18 cellular contexts compared by ENCODE assay signal in the genomic region with DNA sequence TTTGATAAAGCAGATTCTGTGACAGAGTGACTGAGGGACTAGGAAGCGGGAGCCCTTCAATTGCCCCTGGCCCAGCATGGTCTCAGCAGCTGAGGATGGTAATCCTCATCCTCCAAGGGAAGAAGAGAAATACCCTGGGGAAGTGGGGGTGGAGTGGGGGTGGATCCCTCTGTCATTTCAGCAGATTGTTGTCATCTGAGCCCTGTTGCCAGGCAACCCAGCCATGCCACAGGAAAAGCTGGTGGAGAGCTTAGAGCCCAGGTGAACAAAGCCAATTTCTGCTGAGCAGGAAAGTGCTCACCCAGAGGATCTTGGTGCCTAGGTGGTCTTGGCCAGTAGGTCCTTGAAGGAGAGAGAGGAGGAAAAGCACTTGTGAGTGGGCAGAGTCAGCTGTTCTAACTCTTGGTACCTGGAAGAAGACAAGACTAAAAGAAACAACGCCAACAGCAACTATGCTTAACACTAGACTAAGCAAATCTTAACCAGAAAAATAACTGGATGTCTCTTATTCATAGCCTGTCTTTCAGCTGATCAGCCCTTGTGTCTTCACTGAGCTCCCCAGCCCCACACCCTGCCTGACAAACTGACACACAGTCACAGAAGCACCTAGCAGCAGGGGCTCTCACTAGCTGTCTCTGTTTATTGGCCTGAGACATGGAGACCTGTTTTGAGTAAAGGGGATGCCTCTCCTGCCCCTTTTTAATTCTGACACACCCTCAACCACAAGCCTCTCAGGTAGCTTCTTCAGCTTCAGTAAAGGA. TPM values are rescaled to one million over a fixed set of nuclear protein-coding genes. Genes with fewer than 3 reads are reported as not detected.
DNase-seq lines count a peak whose midpoint lies in the region; ATAC-seq and TF ChIP-seq lines count a peak whose summit lies in the region.
"Had no signal": no experiment of that assay in that cellular context is flagged by ENCODE, and none has a peak within 500 bp of the region (broad histone marks: within the 10 kb centered on the region; RNA-seq: fewer than 3 reads in every experiment).

No MANE protein-coding gene starts in this region.

- ATAC-seq in natural killer cell treated with Interleukin-12 subunit alpha and Interleukin-12 subunit beta and Interleukin-15 and Interleukin-18, amount 100 ng/mL, for 72 hours: no peak
- no peak for ATAC-seq in HG03378 (IDR thresholded peaks at IDR 0.05; ENCODE audit: unreplicated experiment)

- no peak overlapping the region for H3K4me3 Mint-ChIP-seq in natural killer cell treated with Interleukin-12 subunit alpha and Interleukin-12 subunit beta and Interleukin-15 and Interleukin-18, amount 100 ng/mL, for 72 hours
- H3K4me3 Mint-ChIP-seq: activated naive CD8-positive, alpha-beta T cell treated with anti-CD3 and anti-CD28 coated beads, Interleukin-2, amount 10 ng/mL, durations not matched to agents 7 days and 5 days had no signal

- TF ChIP-seq POLR2A in testis (IDR thresholded peaks at IDR 0.05): no peak

- peak overlapping the region; percentile 49 for H3K27ac ChIP-seq in WERI-Rb-1
- no peak overlapping the region for H3K27ac ChIP-seq in testis
- H3K27ac ChIP-seq: cardiac muscle cell, stomach had no signal

- H3K4me3 ChIP-seq in WERI-Rb-1 (ENCODE audit: low read depth, low read length) (no peak overlapping the region), testis (no peak overlapping the region)
- H3K4me3 ChIP-seq: cardiac muscle cell, smooth muscle cell, stomach had no signal

- no peaks in the 10 kb centered on the region for H3K4me1 ChIP-seq in testis
- H3K4me1 ChIP-seq: stomach had no signal

- DNase-seq in NCI-H2107 treated with DMSO at 0.1 percent for 48 hours (lab: John Stamatoyannopoulos, UW; ENCODE audit: unreplicated experiment) (peak; percentile 40), NCI-H2107 (lab: John Stamatoyannopoulos, UW) (no peak), NCI-H2029 (lab: John Stamatoyannopoulos, UW) (peak; percentile 77), WERI-Rb-1 (peak; percentile 93), nucleus accumbens (lab: John Stamatoyannopoulos, UW) (peak in 37 of 56 donors; percentile 6 to 79 (median 36)), testis (no peak)
- DNase-seq in natural killer cell treated with Interleukin-12 subunit alpha and Interleukin-12 subunit beta and Interleukin-15 and Interleukin-18, amount 100 ng/mL, for 72 hours (ENCODE audit: low spot score): no peak
- DNase-seq: ACHN; activated naive CD8-positive, alpha-beta T cell treated with anti-CD3 and anti-CD28 coated beads, Interleukin-2, amount 10 ng/mL, durations not matched to agents 7 days and 5 days; activated T-cell treated with anti-CD3 and anti-CD28 coated beads for 4 hours; Calu3; foreskin melanocyte; NCI-H226; occipital lobe; stomach had no signal

- H3K36me3 Mint-ChIP-seq in natural killer cell treated with Interleukin-12 subunit alpha and Interleukin-12 subunit beta and Interleukin-15 and Interleukin-18, amount 100 ng/mL, for 72 hours: peaks cover 11% of the 10 kb centered on the region
- H3K36me3 Mint-ChIP-seq: activated naive CD8-positive, alpha-beta T cell treated with anti-CD3 and anti-CD28 coated beads, Interleukin-2, amount 10 ng/mL, durations not matched to agents 7 days and 5 days had no signal

- peaks cover 23 to 27% of the 10 kb centered on the region in 2 donors for H3K27me3 Mint-ChIP-seq in natural killer cell treated with Interleukin-12 subunit alpha and Interleukin-12 subunit beta and Interleukin-15 and Interleukin-18, amount 100 ng/mL, for 72 hours

- TF ChIP-seq CTCF in WERI-Rb-1 (IDR thresholded peaks at IDR 0.05; ENCODE audit: low read depth, low read length) (no peak), testis (IDR thresholded peaks at IDR 0.05) (no peak)

- H3K4me1 Mint-ChIP-seq in natural killer cell treated with Interleukin-12 subunit alpha and Interleukin-12 subunit beta and Interleukin-15 and Interleukin-18, amount 100 ng/mL, for 72 hours (ENCODE audit: low read depth in 2 of 2): no peaks in the 10 kb centered on the region
- H3K4me1 Mint-ChIP-seq: activated naive CD8-positive, alpha-beta T cell treated with anti-CD3 and anti-CD28 coated beads, Interleukin-2, amount 10 ng/mL, durations not matched to agents 7 days and 5 days had no signal

- H3K9me3 ChIP-seq in WERI-Rb-1 (ENCODE audit: severe bottlenecking): peaks cover 18% of the 10 kb centered on the region
- H3K9me3 ChIP-seq in testis: no peaks in the 10 kb centered on the region

- 86 to 90% methylated on average over 2 of the region's 2 CpGs for WGBS in testis, 2 donors

- peaks cover 6% of the 10 kb centered on the region for H3K9me3 Mint-ChIP-seq in natural killer cell treated with Interleukin-12 subunit alpha and Interleukin-12 subunit beta and Interleukin-15 and Interleukin-18, amount 100 ng/mL, for 72 hours

- intact Hi-C loops in testis (cut with DNase I; ENCODE audit: low total_unique reads): no loop called here

- H3K27ac Mint-ChIP-seq in natural killer cell treated with Interleukin-12 subunit alpha and Interleukin-12 subunit beta and Interleukin-15 and Interleukin-18, amount 100 ng/mL, for 72 hours: no peak overlapping the region
- H3K27ac Mint-ChIP-seq: activated naive CD8-positive, alpha-beta T cell treated with anti-CD3 and anti-CD28 coated beads, Interleukin-2, amount 10 ng/mL, durations not matched to agents 7 days and 5 days had no signal

- H3K36me3 ChIP-seq in WERI-Rb-1: no peaks in the 10 kb centered on the region
- H3K36me3 ChIP-seq in testis (ENCODE audit: low read depth, missing control alignments): no peaks in the 10 kb centered on the region
- H3K36me3 ChIP-seq: cardiac muscle cell, stomach had no signal

- H3K27me3 ChIP-seq in WERI-Rb-1 (ENCODE audit: insufficient read depth, low read depth, severe bottlenecking) (no peaks in the 10 kb centered on the region), testis (no peaks in the 10 kb centered on the region)
- H3K27me3 ChIP-seq: cardiac muscle cell had no signal

RNA-seq across cellular contexts. Expression of gene DCLK3, which starts 40.1 kb away (rescaled TPM):
- total RNA-seq in natural killer cell treated with Interleukin-12 subunit alpha and Interleukin-12 subunit beta and Interleukin-15 and Interleukin-18, amount 100 ng/mL, for 72 hours: not detected
- 1 to 10 TPM; 4.0 to 4.8 TPM for total RNA-seq in testis
- polyA plus RNA-seq in testis (ENCODE audit: insufficient read depth, low read depth, low replicate concordance): 8.1 TPM
- total RNA-seq: activated naive CD8-positive, alpha-beta T cell treated with anti-CD3 and anti-CD28 coated beads, Interleukin-2, amount 10 ng/mL, durations not matched to agents 7 days and 5 days; Calu3; smooth muscle cell had no signal
- polyA plus RNA-seq: smooth muscle cell, stomach had no signal

Comparison
In these comparisons a context has a peak if more than half of its experiments do, and no peak if none do; other contexts are left out.
1. DNase-seq: peak in NCI-H2107 treated with DMSO at 0.1 percent for 48 hours (single experiment), NCI-H2029 (single experiment), WERI-Rb-1 (single experiment) and nucleus accumbens (37 of 56); none in NCI-H2107 (single experiment), natural killer cell treated with Interleukin-12 subunit alpha and Interleukin-12 subunit beta and Interleukin-15 and Interleukin-18, amount 100 ng/mL, for 72 hours (single experiment) and testis (single experiment).
2. RNA of gene DCLK3, which starts 40.1 kb away (total RNA-seq): 4.0 to 4.8 TPM in testis; not detected in natural killer cell treated with Interleukin-12 subunit alpha and Interleukin-12 subunit beta and Interleukin-15 and Interleukin-18, amount 100 ng/mL, for 72 hours; every median in the first group is over 4 times any median in the second.